ENCODE assay signal across 16 cellular contexts in the genomic region with DNA sequence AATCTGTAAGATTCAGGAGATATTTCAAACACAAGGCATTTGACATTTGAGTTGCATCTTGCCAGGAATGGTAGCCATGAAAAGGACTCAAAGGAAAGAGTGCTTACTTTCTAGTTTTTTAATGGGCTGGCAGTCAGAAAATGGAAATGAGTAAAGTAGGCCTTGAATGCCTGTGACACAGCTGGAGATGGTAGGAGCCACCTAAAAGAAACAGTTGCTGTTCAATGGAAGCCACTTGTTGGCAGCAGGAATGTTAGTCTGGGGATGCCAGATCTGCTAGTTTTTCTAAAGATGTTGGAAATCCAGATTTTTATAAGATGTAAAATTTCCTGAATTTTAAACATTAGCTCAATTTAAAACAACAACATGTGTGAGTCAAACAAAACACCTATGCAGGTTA. TPM values are rescaled to one million over a fixed set of nuclear protein-coding genes. Genes with fewer than 3 reads are reported as not detected.
A peak's percentile ranks its signal among the peaks of the same experiment; 100 is the strongest.
DNase-seq lines count a peak whose midpoint lies in the region; ATAC-seq and TF ChIP-seq lines count a peak whose summit lies in the region.
"Had no signal": no experiment of that assay in that cellular context is flagged by ENCODE, and none has a peak within 500 bp of the region (broad histone marks: within the 10 kb centered on the region; RNA-seq: fewer than 3 reads in every experiment).

No MANE protein-coding gene starts in this region.

- no peaks in the 10 kb centered on the region for H3K27me3 Mint-ChIP-seq in CD8-positive, alpha-beta T cell (ENCODE audit: low read depth)
- H3K27me3 Mint-ChIP-seq: brain had no signal

- H3K36me3 ChIP-seq in left ventricle myocardium inferior (no peaks in the 10 kb centered on the region), sigmoid colon (no peaks in the 10 kb centered on the region)
- no peaks in the 10 kb centered on the region for H3K36me3 ChIP-seq in CD8-positive, alpha-beta T cell (ENCODE audit: insufficient read depth, low read length)

- H3K27ac ChIP-seq in left ventricle myocardium inferior (replicated peaks) (peak overlapping the region; percentile 79), sigmoid colon (peak overlapping the region; percentile 48 to 75 (median 73))
- no peak overlapping the region for H3K27ac ChIP-seq in CD8-positive, alpha-beta T cell (ENCODE audit: low read depth, low read length)

- H3K9me3 Mint-ChIP-seq in CD8-positive, alpha-beta T cell = no peaks in the 10 kb centered on the region
- H3K9me3 Mint-ChIP-seq: brain; T-helper 1 cell treated with Interleukin-12 subunit alpha and Interleukin-12 subunit beta and Interleukin-4 antibody, amounts not matched to agents 30 μg/mL and 1 μg/mL, for 36 hours had no signal

- CTCF ChIA-PET in CD8-positive, alpha-beta T cell (lab: Charles Lee) = no interaction called here

- H3K9me3 ChIP-seq in left ventricle myocardium inferior (replicated peaks) = no peaks in the 10 kb centered on the region
- no peaks in the 10 kb centered on the region for H3K9me3 ChIP-seq in sigmoid colon
- no peaks in the 10 kb centered on the region for H3K9me3 ChIP-seq in CD8-positive, alpha-beta T cell (ENCODE audit: low read length)

- DNase-seq in left ventricle myocardium inferior = no peak
- no peak for DNase-seq in left ventricle myocardium superior
- peak; percentile 19 for DNase-seq in fibroblast of the aortic adventitia (ENCODE audit: low read depth)
- DNase-seq in sigmoid colon = no peak
- no peak for DNase-seq in sciatic nerve (ENCODE audit: low spot score)
- no peak for DNase-seq in CD8-positive, alpha-beta T cell
- DNase-seq: ACHN; activated gamma-delta T cell treated with Interleukin-2 at 50 U/mL for 16 hours; NCI-H2029; nucleus accumbens; stimulated activated naive CD8-positive, alpha-beta T cell treated with anti-CD3 and anti-CD28 coated beads, Interleukin-15, Interleukin-2, amounts not matched to agents 100 U/mL and 50 U/mL, for 24 hours had no signal

- TF ChIP-seq CTCF in left ventricle myocardium inferior (IDR thresholded peaks at IDR 0.05; ENCODE audit: borderline replicate concordance) (no peak), fibroblast of the aortic adventitia (IDR thresholded peaks at IDR 0.05; ENCODE audit: insufficient read depth, low read length) (no peak), sigmoid colon (IDR thresholded peaks at IDR 0.05) (no peak)
- no peak for TF ChIP-seq CTCF in CD8-positive, alpha-beta T cell (IDR thresholded peaks at IDR 0.05)

- intact Hi-C loops in left ventricle myocardium inferior (cut with micrococcal nuclease) = no loop called here
- intact Hi-C loops in left ventricle myocardium superior (cut with micrococcal nuclease) = no loop called here
- intact Hi-C loops in sigmoid colon (cut with DNase I) = no loop called here
- intact Hi-C loops in sciatic nerve (cut with DNase I) = no loop called here
- intact Hi-C loops in CD8-positive, alpha-beta T cell (cut with DNase I, micrococcal nuclease) = no loop called here

- no peak for TF ChIP-seq POLR2A in sigmoid colon (IDR thresholded peaks at IDR 0.05)

- no peak overlapping the region for H3K4me3 Mint-ChIP-seq in CD8-positive, alpha-beta T cell
- H3K4me3 Mint-ChIP-seq: T-helper 1 cell treated with Interleukin-12 subunit alpha and Interleukin-12 subunit beta and Interleukin-4 antibody, amounts not matched to agents 30 μg/mL and 1 μg/mL, for 36 hours had no signal

- POLR2A ChIA-PET in CD8-positive, alpha-beta T cell (lab: Charles Lee) = interaction anchor here (0.8 kb wide), 1 partner anchor 17 kb away, joined by 3 read pairs; no protein-coding TSS in a partner anchor

- H3K4me3 ChIP-seq in left ventricle myocardium inferior = no peak overlapping the region
- H3K4me3 ChIP-seq in fibroblast of the aortic adventitia (ENCODE audit: low read depth, low read length) = no peak overlapping the region
- H3K4me3 ChIP-seq in sigmoid colon = peak overlapping the region in 1 of 4 donors; percentile 17
- no peak overlapping the region for H3K4me3 ChIP-seq in CD8-positive, alpha-beta T cell (ENCODE audit: low read depth, low read length)

- H3K27me3 ChIP-seq in left ventricle myocardium inferior (ENCODE audit: low read depth) = no peaks in the 10 kb centered on the region
- H3K27me3 ChIP-seq in sigmoid colon = no peaks in the 10 kb centered on the region
- H3K27me3 ChIP-seq in CD8-positive, alpha-beta T cell (ENCODE audit: insufficient read depth, low read length) = no peaks in the 10 kb centered on the region

- no peak overlapping the region for H3K27ac Mint-ChIP-seq in CD8-positive, alpha-beta T cell
- H3K27ac Mint-ChIP-seq: T-helper 1 cell treated with Interleukin-12 subunit alpha and Interleukin-12 subunit beta and Interleukin-4 antibody, amounts not matched to agents 30 μg/mL and 1 μg/mL, for 36 hours had no signal

- TF ChIP-seq EP300 in sigmoid colon (IDR thresholded peaks at IDR 0.05) = no peak

- peaks cover 31% of the 10 kb centered on the region for H3K4me1 Mint-ChIP-seq in CD8-positive, alpha-beta T cell (ENCODE audit: low read depth)

- no peaks in the 10 kb centered on the region for H3K36me3 Mint-ChIP-seq in CD8-positive, alpha-beta T cell
- H3K36me3 Mint-ChIP-seq: brain had no signal

- no peak for ATAC-seq in left ventricle myocardium superior
- no peak for ATAC-seq in GM21526 (IDR thresholded peaks at IDR 0.05; ENCODE audit: low FRiP score, unreplicated experiment)
- ATAC-seq in GM21528 (IDR thresholded peaks at IDR 0.05; ENCODE audit: low FRiP score, unreplicated experiment) = no peak
- ATAC-seq in sciatic nerve = no peak
- no peak for ATAC-seq in CD8-positive, alpha-beta T cell
- ATAC-seq: activated CD4-positive, CD25-positive, alpha-beta regulatory T cell treated with anti-CD3 and anti-CD28 coated beads, Interleukin-2, amount 50 U/mL, for 24 hours; stimulated activated naive CD8-positive, alpha-beta T cell treated with anti-CD3 and anti-CD28 coated beads, Interleukin-15, Interleukin-2, amounts not matched to agents 100 U/mL and 50 U/mL, for 24 hours had no signal

- peaks cover 71% of the 10 kb centered on the region for H3K4me1 ChIP-seq in left ventricle myocardium inferior
- H3K4me1 ChIP-seq in sigmoid colon = peaks cover 0 to 58% (median 48%) of the 10 kb centered on the region in 4 donors
- peaks cover 3% of the 10 kb centered on the region for H3K4me1 ChIP-seq in CD8-positive, alpha-beta T cell (ENCODE audit: insufficient read depth, low read length)

RNA-seq across cellular contexts. Expression of a gene that starts 43.6 kb away (rescaled TPM):
- total RNA-seq in left ventricle myocardium inferior = 2.7 TPM
- total RNA-seq in left ventricle myocardium superior = 3.1 TPM
- 7.3 and 11.6 TPM in 2 replicates for total RNA-seq in fibroblast of the aortic adventitia (ENCODE audit: low replicate concordance)
- total RNA-seq in sigmoid colon = 1 to 10 TPM; 3.7 to 7.1 (median 6.6) TPM
- polyA plus RNA-seq in sigmoid colon = 1 to 10 TPM in 2 of 3 donors, under 1 TPM in 1; 0.23 to 1.3 (median 1.2) TPM
- total RNA-seq in sciatic nerve = 16.7 TPM
- total RNA-seq in CD8-positive, alpha-beta T cell = 1 to 10 TPM; 3.4 TPM
